Comparison of ENCODE assay signal across 1 cellular context in genomic region chr21:43789276-43790052, GRCh38.
A peak's percentile ranks its signal among the peaks of the same experiment; 100 is the strongest.
TF ChIP-seq lines count a peak whose summit lies in the region.

A gene with protein sequence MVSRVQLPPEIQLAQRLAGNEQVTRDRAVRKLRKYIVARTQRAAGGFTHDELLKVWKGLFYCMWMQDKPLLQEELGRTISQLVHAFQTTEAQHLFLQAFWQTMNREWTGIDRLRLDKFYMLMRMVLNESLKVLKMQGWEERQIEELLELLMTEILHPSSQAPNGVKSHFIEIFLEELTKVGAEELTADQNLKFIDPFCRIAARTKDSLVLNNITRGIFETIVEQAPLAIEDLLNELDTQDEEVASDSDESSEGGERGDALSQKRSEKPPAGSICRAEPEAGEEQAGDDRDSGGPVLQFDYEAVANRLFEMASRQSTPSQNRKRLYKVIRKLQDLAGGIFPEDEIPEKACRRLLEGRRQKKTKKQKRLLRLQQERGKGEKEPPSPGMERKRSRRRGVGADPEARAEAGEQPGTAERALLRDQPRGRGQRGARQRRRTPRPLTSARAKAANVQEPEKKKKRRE (plus strand): TSS chr21:43789577. CDS start chr21:43789630, 53 bp downstream.

TF ChIP-seq in HepG2, 621 proteins besides CTCF, POLR2A, EP300 and RAD21 (continued from another document):
- TF ChIP-seq SNAPC4 (CRISPR knock-in tag; IDR thresholded peaks at IDR 0.05): no peak
- TF ChIP-seq ELF3 (CRISPR knock-in tag; IDR thresholded peaks at IDR 0.05): peak; percentile 38; the same call in 1 of the 2 replicates
- TF ChIP-seq SIN3A (IDR thresholded peaks at IDR 0.05; ENCODE audit: borderline replicate concordance, low read depth, low read length): peak; percentile 83; the same call in 1 of the 2 replicates
- no peak for TF ChIP-seq CC2D1A (CRISPR knock-in tag; IDR thresholded peaks at IDR 0.05)
- TF ChIP-seq PHF21A (CRISPR knock-in tag; IDR thresholded peaks at IDR 0.05): no peak; the same call in 1 of the 2 replicates
- no peak for TF ChIP-seq CSRNP2 (CRISPR knock-in tag; conservative IDR thresholded peaks at IDR 0.05; ENCODE audit: low read depth)
- peak; percentile 65; the same call in 1 of the 2 replicates for TF ChIP-seq REPIN1 (CRISPR knock-in tag; IDR thresholded peaks at IDR 0.05; ENCODE audit: borderline replicate concordance, low read depth)
- TF ChIP-seq ATF1 (CRISPR knock-in tag; IDR thresholded peaks at IDR 0.05): peak; percentile 75; the same call in 1 of the 2 replicates
- TF ChIP-seq ZNF296 (CRISPR knock-in tag; conservative IDR thresholded peaks at IDR 0.05): no peak
- no peak for TF ChIP-seq ZFP36 (IDR thresholded peaks at IDR 0.05; ENCODE audit: borderline replicate concordance, low read depth, low read length, partially characterized antibody)
- no peak for TF ChIP-seq ETV6 (CRISPR knock-in tag; conservative IDR thresholded peaks at IDR 0.05)
- no peak for TF ChIP-seq ZNF101 (CRISPR knock-in tag; IDR thresholded peaks at IDR 0.05; ENCODE audit: borderline replicate concordance, low read depth)
- peak; percentile 79; the same call in 1 of the 2 replicates for TF ChIP-seq AKAP8 (CRISPR knock-in tag; IDR thresholded peaks at IDR 0.05)
- TF ChIP-seq ETS1 (CRISPR knock-in tag; IDR thresholded peaks at IDR 0.05): no peak
- no peak for TF ChIP-seq ZNF484 (CRISPR knock-in tag; IDR thresholded peaks at IDR 0.05; ENCODE audit: borderline replicate concordance, low read depth)
- TF ChIP-seq BHLHE40 (IDR thresholded peaks at IDR 0.05; ENCODE audit: low read length): peak; percentile 56; the same call in 1 of the 2 replicates
- no peak for TF ChIP-seq ZSCAN5A (CRISPR knock-in tag; IDR thresholded peaks at IDR 0.05; ENCODE audit: borderline replicate concordance)
- TF ChIP-seq THYN1 (CRISPR knock-in tag; IDR thresholded peaks at IDR 0.05; ENCODE audit: borderline replicate concordance, low read depth): no peak
- no peak for TF ChIP-seq GATAD2A (CRISPR knock-in tag; IDR thresholded peaks at IDR 0.05)
- TF ChIP-seq ZNF572 (CRISPR knock-in tag; IDR thresholded peaks at IDR 0.05): no peak
- peak; percentile 93 for TF ChIP-seq ZNF574 (CRISPR knock-in tag; IDR thresholded peaks at IDR 0.05)
- TF ChIP-seq ZNF225 (CRISPR knock-in tag; IDR thresholded peaks at IDR 0.05): no peak
- TF ChIP-seq RORA (CRISPR knock-in tag; IDR thresholded peaks at IDR 0.05): no peak
- peak; percentile 54 for TF ChIP-seq ZSCAN29 (CRISPR knock-in tag; conservative IDR thresholded peaks at IDR 0.05)
- TF ChIP-seq ZIK1 (CRISPR knock-in tag; IDR thresholded peaks at IDR 0.05; ENCODE audit: borderline replicate concordance, low read depth): peak; percentile 98
- TF ChIP-seq ZNF33A (CRISPR knock-in tag; IDR thresholded peaks at IDR 0.05; ENCODE audit: borderline replicate concordance): no peak
- TF ChIP-seq ZNF619 (CRISPR knock-in tag; IDR thresholded peaks at IDR 0.05): peak; percentile 90
- no peak for TF ChIP-seq SETDB1 (CRISPR knock-in tag; IDR thresholded peaks at IDR 0.05; ENCODE audit: borderline replicate concordance)
- no peak for TF ChIP-seq NFE2L1 (CRISPR knock-in tag; IDR thresholded peaks at IDR 0.05; ENCODE audit: borderline replicate concordance)
- TF ChIP-seq AGO2 (optimal IDR thresholded peaks at IDR 0.05; ENCODE audit: low read depth, low read length): no peak
- no peak; the same call in 1 of the 2 replicates for TF ChIP-seq DR1 (CRISPR knock-in tag; IDR thresholded peaks at IDR 0.05)
- TF ChIP-seq MIER3 (CRISPR knock-in tag; IDR thresholded peaks at IDR 0.05; ENCODE audit: borderline replicate concordance): peak; percentile 50; the same call in 1 of the 2 replicates
- no peak for TF ChIP-seq NONO (IDR thresholded peaks at IDR 0.05)
- peak; percentile 93 for TF ChIP-seq NONO (CRISPR knock-in tag; conservative IDR thresholded peaks at IDR 0.05)
- peak; percentile 81; the same call in 1 of the 2 replicates for TF ChIP-seq ZNF567 (CRISPR knock-in tag; IDR thresholded peaks at IDR 0.05; ENCODE audit: borderline replicate concordance)
- no peak for TF ChIP-seq SNAPC2 (CRISPR knock-in tag; IDR thresholded peaks at IDR 0.05)
- no peak for TF ChIP-seq RELA (CRISPR knock-in tag; IDR thresholded peaks at IDR 0.05)
- TF ChIP-seq ZNF430 (CRISPR knock-in tag; IDR thresholded peaks at IDR 0.05): 0 out of 2 replicates have a peak, but pooled peaks have one; percentile 35
- 0 out of 2 replicates have a peak, but pooled peaks have one; percentile 2 for TF ChIP-seq ZNF343 (CRISPR knock-in tag; IDR thresholded peaks at IDR 0.05)
- TF ChIP-seq NFKBIZ (CRISPR knock-in tag; IDR thresholded peaks at IDR 0.05): peak; percentile 68; the same call in 1 of the 2 replicates
- peak; percentile 33; the same call in 1 of the 2 replicates for TF ChIP-seq STAG1 (CRISPR knock-in tag; IDR thresholded peaks at IDR 0.05)
- TF ChIP-seq ZNF652 (CRISPR knock-in tag; IDR thresholded peaks at IDR 0.05; ENCODE audit: borderline replicate concordance, low read depth): no peak
- peak; percentile 85; the same call in 1 of the 2 replicates for TF ChIP-seq FOXC1 (CRISPR knock-in tag; IDR thresholded peaks at IDR 0.05; ENCODE audit: borderline replicate concordance)
- TF ChIP-seq JARID2 (CRISPR knock-in tag; IDR thresholded peaks at IDR 0.05; ENCODE audit: insufficient replicate concordance): no peak
- peak; percentile 93 for TF ChIP-seq TGIF2 (CRISPR knock-in tag; IDR thresholded peaks at IDR 0.05)
- no peak for TF ChIP-seq PRDM4 (CRISPR knock-in tag; IDR thresholded peaks at IDR 0.05; ENCODE audit: borderline replicate concordance)
